In the genomic region with DNA sequence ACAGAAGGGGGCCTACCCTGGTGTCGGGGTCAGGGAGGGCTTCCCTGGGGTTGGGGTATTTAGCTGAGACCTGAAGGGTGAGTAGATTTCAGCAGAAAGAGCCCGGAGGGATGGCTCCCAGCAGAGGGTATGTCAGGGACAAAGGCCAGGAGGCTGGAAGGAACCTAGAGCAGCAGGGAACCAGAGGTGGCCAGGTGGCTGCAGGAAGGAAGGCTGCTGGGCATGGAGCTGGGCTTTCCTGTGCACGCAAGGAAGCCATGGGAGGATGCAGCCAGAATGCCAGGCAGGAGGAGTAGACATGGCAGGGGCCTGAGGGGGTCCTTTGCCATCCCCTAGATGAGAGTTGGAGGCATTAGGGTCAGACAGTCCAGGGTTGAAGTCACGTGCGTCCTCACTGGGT, we compare ENCODE assay signal across 18 cellular contexts. TPM values are rescaled to one million over a fixed set of nuclear protein-coding genes. Genes with fewer than 3 reads are reported as not detected.
A peak's percentile ranks its signal among the peaks of the same experiment; 100 is the strongest.
DNase-seq lines count a peak whose midpoint lies in the region; ATAC-seq and TF ChIP-seq lines count a peak whose summit lies in the region.
"Had no signal": no experiment of that assay in that cellular context is flagged by ENCODE, and none has a peak within 500 bp of the region (broad histone marks: within the 10 kb centered on the region; RNA-seq: fewer than 3 reads in every experiment).

No MANE protein-coding gene starts in this region.

- no peak for TF ChIP-seq CTCF in RWPE1 (conservative IDR thresholded peaks at IDR 0.05; ENCODE audit: low read depth)

- DNase-seq in NCI-H146 (lab: John Stamatoyannopoulos, UW) (peak; percentile 9), NCI-H146 treated with DMSO at 0.1 percent for 48 hours (lab: John Stamatoyannopoulos, UW; ENCODE audit: unreplicated experiment) (no peak), G401 (ENCODE audit: low spot score) (peak; percentile 54), RWPE1 (ENCODE audit: low spot score) (no peak), cerebellum (ENCODE audit: low spot score) (peak; percentile 41), DMS79 treated with DMSO at 0.1 percent for 48 hours (lab: John Stamatoyannopoulos, UW) (no peak), KBM-7 (no peak)
- DNase-seq: Caco-2; CD4-positive, CD25-positive, alpha-beta regulatory T cell; CD8-positive, alpha-beta T cell; DMS153; EL; GF-D8; GOT3 had no signal

- peak overlapping the region; percentile 41 for H3K27ac ChIP-seq in RWPE1
- H3K27ac ChIP-seq: 22Rv1, BLaER1, C4-2B had no signal

- POLR2A ChIA-PET in RWPE1 (lab: Yijun Ruan, JAX; ENCODE audit: low non-redundant PET): no interaction called here

- no peak for ATAC-seq in HG03025 (IDR thresholded peaks at IDR 0.05; ENCODE audit: low FRiP score, unreplicated experiment)
- ATAC-seq: CD8-positive, alpha-beta T cell had no signal

- CTCF ChIA-PET in RWPE1 (lab: Yijun Ruan, JAX): interaction anchor here (0.7 to 3.3 kb wide), 2 partner anchors 13 to 192 kb away, joined by 4 to 22 read pairs; no protein-coding TSS in a partner anchor

- in situ Hi-C loops in G401 (cut with HindIII; ENCODE audit: low sequenced_read_pairs): no loop called here
- in situ Hi-C loops in KBM-7 (cut with MboI; ENCODE audit: low pct_unique_long_range_greater_than_20kb, low sequenced_read_pairs): no loop called here

RNA-seq across cellular contexts. Expression of gene RELT, which starts 27.4 kb away (rescaled TPM):
- 6.2 and 6.7 TPM in 2 replicates for total RNA-seq in G401 (2014; rRNA removed; shearing (Covaris generic))
- 4.4 TPM for total RNA-seq in cerebellum

RNA-seq across cellular contexts. Expression of gene ARHGEF17, which starts 40.8 kb away (rescaled TPM):
- 19.9 and 31.0 TPM in 2 replicates for total RNA-seq in G401 (2014; rRNA removed; shearing (Covaris generic))
- 33.0 TPM for total RNA-seq in cerebellum

Comparison
In these comparisons a context has a peak if more than half of its experiments do, and no peak if none do; other contexts are left out.
1. DNase-seq: peak in NCI-H146 (single experiment), G401 (single experiment) and cerebellum (single experiment); none in NCI-H146 treated with DMSO at 0.1 percent for 48 hours (single experiment), RWPE1 (single experiment), DMS79 treated with DMSO at 0.1 percent for 48 hours (single experiment) and KBM-7 (single experiment).